In the genomic region with DNA sequence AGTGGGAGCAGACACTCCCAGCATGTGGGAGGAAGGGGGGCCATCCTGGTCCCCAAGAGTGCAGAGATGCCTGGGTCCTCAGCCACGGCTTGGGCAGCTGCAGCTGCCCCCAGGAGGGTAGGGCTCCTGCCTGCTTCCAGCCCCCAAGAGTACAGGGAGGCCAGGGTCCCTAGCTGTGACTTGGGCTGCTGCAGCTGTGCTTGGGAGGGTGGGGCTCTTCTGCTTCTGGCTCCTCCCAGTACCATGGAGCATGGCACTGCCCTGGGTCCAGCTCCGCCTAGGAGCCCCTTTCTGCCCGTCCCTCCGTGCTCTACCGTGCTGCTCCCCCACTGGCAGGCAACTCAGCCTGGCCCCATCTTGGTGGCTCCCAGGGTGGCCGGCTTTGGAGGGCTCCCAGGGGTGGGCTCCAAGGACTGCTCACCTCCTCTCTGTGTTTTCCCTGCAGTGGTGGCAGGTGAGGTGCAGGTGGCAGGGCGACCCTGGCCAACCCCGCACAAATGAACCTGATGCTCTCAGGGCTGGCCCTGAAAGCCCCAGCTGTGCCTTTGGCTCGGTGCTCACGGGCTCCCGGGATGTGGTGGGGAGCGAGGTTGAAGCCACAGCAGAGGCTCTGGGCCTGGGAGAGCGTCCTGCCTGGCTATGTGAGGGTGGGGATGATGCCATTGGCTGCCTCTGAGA, we compare ENCODE assay signal across 19 cellular contexts. TPM values are rescaled to one million over a fixed set of nuclear protein-coding genes. Genes with fewer than 3 reads are reported as not detected.
DNase-seq lines count a peak whose midpoint lies in the region; ATAC-seq, FAIRE-seq and TF ChIP-seq lines count a peak whose summit lies in the region.
"Had no signal": no experiment of that assay in that cellular context is flagged by ENCODE, and none has a peak within 500 bp of the region (broad histone marks: within the 10 kb centered on the region; RNA-seq: fewer than 3 reads in every experiment).

No MANE protein-coding gene starts in this region.

- no peaks in the 10 kb centered on the region for H4K20me1 ChIP-seq in IMR-90 (ENCODE audit: insufficient read depth, low read length)
- H4K20me1 ChIP-seq in HepG2 (ENCODE audit: insufficient read depth, low read length): no peaks in the 10 kb centered on the region

- H4K91ac ChIP-seq in IMR-90 (ENCODE audit: insufficient read depth, low read depth, low read length): no peak overlapping the region

- TF ChIP-seq CTCF in IMR-90 (conservative IDR thresholded peaks at IDR 0.05; ENCODE audit: low read depth, low read length) (no peak), HepG2 (CRISPR knock-in tag; IDR thresholded peaks at IDR 0.05) (no peak), mucosa of descending colon (IDR thresholded peaks at IDR 0.05) (no peak)

- no peaks in the 10 kb centered on the region for H3K79me1 ChIP-seq in IMR-90 (ENCODE audit: low read depth in 1 of 2, low read length in 2 of 2)

- H3K4me3 Mint-ChIP-seq in activated naive CD4-positive, alpha-beta T cell treated with anti-CD3 and anti-CD28 coated beads, Interleukin-2, amount 10 ng/mL, durations not matched to agents 7 days and 5 days: no peak overlapping the region
- H3K4me3 Mint-ChIP-seq: CD8-positive, alpha-beta memory T cell; T-cell had no signal

- CTCF ChIA-PET in IMR-90 (lab: Yijun Ruan, JAX) (no interaction called here), HepG2 (lab: Yijun Ruan, JAX; ENCODE audit: low intra/inter-chr PET ratio, low total read pairs) (no interaction called here)
- CTCF ChIA-PET in activated naive CD4-positive, alpha-beta T cell treated with anti-CD3 and anti-CD28 coated beads, Interleukin-2, amount 10 ng/mL, durations not matched to agents 7 days and 5 days (lab: Charles Lee): no interaction called here

- WGBS in IMR-90 (ENCODE audit: extremely low coverage in 2 of 2, insufficient read length in 1 of 2), 2 experiments: 70% methylated on average over 4 of the region's 13 CpGs; no CpG with 5 or more reads in 1 of the 2 experiments
- WGBS in HepG2 (ENCODE audit: low lambda C conversion rate): 20% methylated on average over 2 of the region's 13 CpGs
- 93% methylated on average over 12 to 13 of the region's 13 CpGs for WGBS in aorta, 2 donors

- no peak overlapping the region for H2BK120ac ChIP-seq in IMR-90 (ENCODE audit: low read depth, low read length)

- H3K4me2 ChIP-seq in IMR-90 (ENCODE audit: low read depth, low read length): no peak overlapping the region
- H3K4me2 ChIP-seq in HepG2 (ENCODE audit: low read depth, low read length): no peak overlapping the region

- no peak for TF ChIP-seq RAD21 in IMR-90 (IDR thresholded peaks at IDR 0.05; ENCODE audit: low read length)
- TF ChIP-seq RAD21 in HepG2 (CRISPR knock-in tag; IDR thresholded peaks at IDR 0.05): no peak

- no peak for TF ChIP-seq POLR2A in IMR-90 (IDR thresholded peaks at IDR 0.05; ENCODE audit: low read depth, low read length)
- no peak for TF ChIP-seq POLR2A in HepG2 (IDR thresholded peaks at IDR 0.05; ENCODE audit: insufficient read depth in 1 of 2, low read depth in 2 of 2, low read length in 2 of 2)

- intact Hi-C loops in IMR-90 (cut with micrococcal nuclease): no loop called here
- intact Hi-C loops in HepG2 (cut with micrococcal nuclease; ENCODE audit: unreplicated experiment): no loop called here
- intact Hi-C loops in aorta (cut with DNase I): no loop called here
- intact Hi-C loops in mucosa of descending colon (cut with DNase I, micrococcal nuclease): no loop called here

- H3K4me1 Mint-ChIP-seq in activated naive CD4-positive, alpha-beta T cell treated with anti-CD3 and anti-CD28 coated beads, Interleukin-2, amount 10 ng/mL, durations not matched to agents 7 days and 5 days: peaks cover 5% of the 10 kb centered on the region
- H3K4me1 Mint-ChIP-seq: CD8-positive, alpha-beta memory T cell had no signal

- peak overlapping the region; percentile 21 for H2AFZ ChIP-seq in IMR-90 (replicated peaks; ENCODE audit: low read length, poor library complexity)
- no peak overlapping the region for H2AFZ ChIP-seq in HepG2 (ENCODE audit: low read length)

- no peak overlapping the region for H3K4me3 ChIP-seq in IMR-90 (ENCODE audit: insufficient read depth, low read depth, low read length)
- no peak overlapping the region for H3K4me3 ChIP-seq in HepG2 (replicated peaks in 1 of 3; ENCODE audit: insufficient read depth in 1 of 3, low read depth in 2 of 3, low read length in 3 of 3)
- no peak overlapping the region for H3K4me3 ChIP-seq in aorta (ENCODE audit: low read length in 2 of 2)
- H3K4me3 ChIP-seq in mucosa of descending colon: no peak overlapping the region
- H3K4me3 ChIP-seq: SK-N-MC had no signal

- H3K36me3 Mint-ChIP-seq in activated naive CD4-positive, alpha-beta T cell treated with anti-CD3 and anti-CD28 coated beads, Interleukin-2, amount 10 ng/mL, durations not matched to agents 7 days and 5 days: no peaks in the 10 kb centered on the region
- H3K36me3 Mint-ChIP-seq: CD8-positive, alpha-beta memory T cell; T-cell had no signal

- no peak overlapping the region for H2BK5ac ChIP-seq in IMR-90 (ENCODE audit: low read depth, low read length, poor library complexity, severe bottlenecking)

- no peaks in the 10 kb centered on the region for H3K9me3 Mint-ChIP-seq in activated naive CD4-positive, alpha-beta T cell treated with anti-CD3 and anti-CD28 coated beads, Interleukin-2, amount 10 ng/mL, durations not matched to agents 7 days and 5 days
- H3K9me3 Mint-ChIP-seq: CD8-positive, alpha-beta memory T cell; T-cell had no signal

- no peak overlapping the region for H3K9ac ChIP-seq in IMR-90 (ENCODE audit: low read depth, low read length)
- H3K9ac ChIP-seq in HepG2 (ENCODE audit: insufficient read depth, low read depth, low read length): no peak overlapping the region

- no peak for TF ChIP-seq EP300 in HepG2 (IDR thresholded peaks at IDR 0.05; ENCODE audit: low read depth in 2 of 2, low read length in 2 of 2)
- no peak for TF ChIP-seq EP300 in HepG2 (CRISPR knock-in tag; IDR thresholded peaks at IDR 0.05; ENCODE audit: borderline replicate concordance)

- in situ Hi-C loops in IMR-90 (cut with MboI; ENCODE audit: low sequenced_read_pairs) (no loop called here), HepG2 (cut with HindIII; ENCODE audit: extremely low pct_ligation_motif_present, low pct_unique_long_range_greater_than_20kb) (no loop called here)

- no peak overlapping the region for H3K23ac ChIP-seq in IMR-90 (ENCODE audit: low read depth, low read length)

- BruUV-seq in IMR-90 (replicated peaks; lab: Mats Ljungman, UMichigan) (no TSS peak), HepG2 (replicated peaks; lab: Mats Ljungman, UMichigan) (no TSS peak)

- dilution Hi-C loops in IMR-90 (cut with HindIII; ENCODE audit: low sequenced_read_pairs, unreplicated experiment): no loop called here

- DNase-seq in NCI-H146 (lab: John Stamatoyannopoulos, UW) (peak; percentile 8), NCI-H146 treated with DMSO at 0.1 percent for 48 hours (lab: John Stamatoyannopoulos, UW; ENCODE audit: unreplicated experiment) (no peak), IMR-90 (no peak), HepG2 (ENCODE audit: low spot score) (no peak), aorta (no peak), mucosa of descending colon (no peak)
- DNase-seq in activated naive CD4-positive, alpha-beta T cell treated with anti-CD3 and anti-CD28 coated beads, Interleukin-2, amount 10 ng/mL, durations not matched to agents 7 days and 5 days: no peak
- no peak for DNase-seq in stimulated activated naive CD4-positive, alpha-beta T cell (lab: John Stamatoyannopoulos, UW)
- DNase-seq: CD8-positive, alpha-beta memory T cell; GF-D8; NCI-H1105 treated with DMSO at 0.1 percent for 48 hours; NCI-H1930; NCI-H69; T-cell had no signal

- H3K36me3 ChIP-seq in IMR-90 (ENCODE audit: control insufficient read depth, insufficient read depth, low read length): no peaks in the 10 kb centered on the region
- H3K36me3 ChIP-seq in HepG2 (replicated peaks in 1 of 2; ENCODE audit: control insufficient read depth in 1 of 2, insufficient read depth in 2 of 2, low read length in 2 of 2): no peaks in the 10 kb centered on the region
- H3K36me3 ChIP-seq in aorta (ENCODE audit: control insufficient read depth in 1 of 2, insufficient read depth in 2 of 2, low read length in 1 of 2): no peaks in the 10 kb centered on the region
- no peaks in the 10 kb centered on the region for H3K36me3 ChIP-seq in mucosa of descending colon (ENCODE audit: low read depth)

- H2AK5ac ChIP-seq in IMR-90 (ENCODE audit: low read depth, low read length): no peak overlapping the region

- no peaks in the 10 kb centered on the region for H3K9me1 ChIP-seq in IMR-90 (ENCODE audit: insufficient read depth, low read length)

- no peak overlapping the region for H3K56ac ChIP-seq in IMR-90 (ENCODE audit: extremely low read depth, insufficient read depth, low read length)

- POLR2A ChIA-PET in IMR-90 (lab: Charles Lee; ENCODE audit: unreplicated experiment): no interaction called here
- POLR2A ChIA-PET in HepG2 (lab: Yijun Ruan, JAX): no interaction called here

- no peak overlapping the region for H3K27ac Mint-ChIP-seq in activated naive CD4-positive, alpha-beta T cell treated with anti-CD3 and anti-CD28 coated beads, Interleukin-2, amount 10 ng/mL, durations not matched to agents 7 days and 5 days
- H3K27ac Mint-ChIP-seq: CD8-positive, alpha-beta memory T cell; T-cell had no signal

- H2BK15ac ChIP-seq in IMR-90 (ENCODE audit: low read depth, low read length): no peak overlapping the region

- no peak for FAIRE-seq in HepG2 (lab: Jason Lieb, UNC)
- FAIRE-seq: D721Med had no signal

- H3K27me3 ChIP-seq in IMR-90 (ENCODE audit: control insufficient read depth, insufficient read depth, low read length) (peaks cover 12% of the 10 kb centered on the region), HepG2 (ENCODE audit: control insufficient read depth in 1 of 2, insufficient read depth in 2 of 2, low read length in 2 of 2) (peaks cover 11 to 29% of the 10 kb centered on the region in 2 experiments; a peak in 4 of 5 replicates), aorta (ENCODE audit: control insufficient read depth in 1 of 2, insufficient read depth in 2 of 2, low read length in 1 of 2) (no peaks in the 10 kb centered on the region)

- H3K27ac ChIP-seq in IMR-90 (ENCODE audit: insufficient read depth, low read length) (no peak overlapping the region), HepG2 (ENCODE audit: extremely low read length, insufficient read depth, low read length) (no peak overlapping the region), aorta (ENCODE audit: low read depth in 1 of 2, low read length in 2 of 2) (no peak overlapping the region)
- H3K27ac ChIP-seq: 22Rv1, HL-60, SK-N-MC had no signal

- H3K18ac ChIP-seq in IMR-90 (ENCODE audit: low read depth, low read length): no peak overlapping the region

- no peak overlapping the region for H3K14ac ChIP-seq in IMR-90 (replicated peaks; ENCODE audit: low read depth, low read length)

- H4K8ac ChIP-seq in IMR-90 (ENCODE audit: low read depth in 2 of 2, low read length in 2 of 2): no peak overlapping the region

- no peak for ATAC-seq in IMR-90 (ENCODE audit: low read depth)
- peak; percentile 41 for ATAC-seq in HepG2
- peak; percentile 44 for ATAC-seq in aorta (ENCODE audit: low FRiP score)
- no peak for ATAC-seq in mucosa of descending colon
- ATAC-seq: Panc1, T-cell had no signal

- no peak overlapping the region for H2BK20ac ChIP-seq in IMR-90 (ENCODE audit: low read depth, low read length)

- H3K27me3 Mint-ChIP-seq in activated naive CD4-positive, alpha-beta T cell treated with anti-CD3 and anti-CD28 coated beads, Interleukin-2, amount 10 ng/mL, durations not matched to agents 7 days and 5 days: peaks cover 35% of the 10 kb centered on the region

- no peak overlapping the region for H3K4ac ChIP-seq in IMR-90 (ENCODE audit: low read depth, low read length)

- H2AK9ac ChIP-seq in IMR-90 (replicated peaks; ENCODE audit: low read depth, low read length, poor library complexity): no peak overlapping the region

- no peaks in the 10 kb centered on the region for H3K79me2 ChIP-seq in HepG2 (ENCODE audit: insufficient read depth, low read length)

- H3K9me3 ChIP-seq in IMR-90 (ENCODE audit: control insufficient read depth, insufficient read depth, low read length): no peaks in the 10 kb centered on the region
- no peaks in the 10 kb centered on the region for H3K9me3 ChIP-seq in HepG2 (ENCODE audit: low read length)
- H3K9me3 ChIP-seq in aorta (ENCODE audit: control insufficient read depth, low read length): no peaks in the 10 kb centered on the region
- no peaks in the 10 kb centered on the region for H3K9me3 ChIP-seq in mucosa of descending colon

- no peaks in the 10 kb centered on the region for H3K4me1 ChIP-seq in IMR-90 (ENCODE audit: control insufficient read depth, insufficient read depth, low read length)
- H3K4me1 ChIP-seq in HepG2 (ENCODE audit: insufficient read depth, low read length): no peaks in the 10 kb centered on the region
- H3K4me1 ChIP-seq in aorta (ENCODE audit: control insufficient read depth in 1 of 2, insufficient read depth in 2 of 2, low read length in 2 of 2): no peaks in the 10 kb centered on the region
- no peaks in the 10 kb centered on the region for H3K4me1 ChIP-seq in mucosa of descending colon (ENCODE audit: low read depth)

- H4K5ac ChIP-seq in IMR-90 (ENCODE audit: low read depth, low read length): no peak overlapping the region

RNA-seq across cellular contexts. Expression of a gene that starts 18.5 kb away (rescaled TPM):
- total RNA-seq in IMR-90 (2012; rRNA removed) (250 and 319 TPM in 2 replicates), HepG2 (2016; rRNA removed; fragmentation: Illumina TruSeq; extraction: Trizol) (130 and 131 TPM in 2 replicates), aorta (100 to 1,000 TPM; 131 to 168 TPM), mucosa of descending colon (100 to 1,000 TPM; 162 to 168 (median 168) TPM)
- polyA plus RNA-seq in IMR-90 (2012; rRNA removed) (161 and 173 TPM in 2 replicates), HepG2 (2011; rRNA removed) (98.0 and 124 TPM in 2 replicates), aorta (10 to 100 TPM; 21.5 to 41.5 TPM)
- polyA plus RNA-seq in IMR-90 (2012; cell fraction: cytosol; rRNA removed): 91.3 and 126 TPM in 2 replicates
- 154 and 168 TPM in 2 replicates for polyA plus RNA-seq in IMR-90 (2012; cell fraction: nucleus; rRNA removed; ENCODE audit: low replicate concordance)
- total RNA-seq in HepG2 (2016; cell fraction: cytosol; rRNA removed; fragmentation: Illumina TruSeq; extraction: Trizol; ENCODE audit: low read depth): 17.2 and 17.3 TPM in 2 replicates
- 119 and 130 TPM in 2 replicates for total RNA-seq in HepG2 (2016; cell fraction: insoluble cytoplasmic fraction; rRNA removed; fragmentation: Illumina TruSeq; extraction: Trizol)
- total RNA-seq in HepG2 (2016; cell fraction: membrane; rRNA removed; fragmentation: Illumina TruSeq; extraction: Trizol): 54.1 and 54.4 TPM in 2 replicates
- 79.5 and 96.3 TPM in 2 replicates for total RNA-seq in HepG2 (2016; cell fraction: nucleus; rRNA removed; fragmentation: Illumina TruSeq; extraction: Trizol)
- polyA plus RNA-seq in HepG2 (2011; cell fraction: cytosol; rRNA removed): 56.8 and 60.3 TPM in 2 replicates
- polyA plus RNA-seq in HepG2 (2011; cell fraction: nucleus; rRNA removed): 126 and 139 TPM in 2 replicates
- polyA plus RNA-seq in HepG2 (2012): 65.0 and 69.3 TPM in 2 replicates
- polyA plus RNA-seq in HepG2 (2016; cell fraction: cytosol; fragmentation: Illumina TruSeq; extraction: Trizol; ENCODE audit: low read depth): 4.2 and 4.5 TPM in 2 replicates
- 65.3 and 91.2 TPM in 2 replicates for polyA plus RNA-seq in HepG2 (2016; cell fraction: insoluble cytoplasmic fraction; fragmentation: Illumina TruSeq; extraction: Trizol; ENCODE audit: low read depth)
- polyA plus RNA-seq in HepG2 (2016; cell fraction: membrane; fragmentation: Illumina TruSeq; extraction: Trizol; ENCODE audit: low read depth): 18.3 and 19.5 TPM in 2 replicates
- 101 and 103 TPM in 2 replicates for polyA plus RNA-seq in HepG2 (2016; cell fraction: nucleus; fragmentation: Illumina TruSeq; extraction: Trizol; ENCODE audit: insufficient read depth, low read depth)
- 337 and 421 TPM in 2 replicates for polyA minus RNA-seq in HepG2 (2011; rRNA and poly(A)+ RNA removed; ENCODE audit: low replicate concordance)
- polyA minus RNA-seq in HepG2 (2011; cell fraction: cytosol; rRNA and poly(A)+ RNA removed): 104 and 120 TPM in 2 replicates
- 71.7 and 94.2 TPM in 2 replicates for polyA minus RNA-seq in HepG2 (2011; cell fraction: nucleus; rRNA and poly(A)+ RNA removed)

Comparison
In these comparisons a context has a peak if more than half of its experiments do, and no peak if none do; other contexts are left out.
1. ATAC-seq: peak in HepG2 (single experiment) and aorta (single experiment); none in IMR-90 (single experiment) and mucosa of descending colon (single experiment).